Comparison of ENCODE assay signal across 22 cellular contexts in genomic region chr7:108033776-108034497, GRCh38. TPM values are rescaled to one million over a fixed set of nuclear protein-coding genes. Genes with fewer than 3 reads are reported as not detected.
DNase-seq lines count a peak whose midpoint lies in the region; ATAC-seq, FAIRE-seq and TF ChIP-seq lines count a peak whose summit lies in the region.
"Had no signal": no experiment of that assay in that cellular context is flagged by ENCODE, and none has a peak within 500 bp of the region (broad histone marks: within the 10 kb centered on the region; RNA-seq: fewer than 3 reads in every experiment).

No MANE protein-coding gene starts in this region.

- no peak overlapping the region for H3K4me3 ChIP-seq in HUES64 (ENCODE audit: low read length)
- peak overlapping the region in 1 of 4 experiments; percentile 2; a peak in 1 of 8 replicates for H3K4me3 ChIP-seq in H1 (ENCODE audit: extremely low read depth in 1 of 4, insufficient read depth in 2 of 4, low read depth in 3 of 4, low read length in 4 of 4)
- H3K4me3 ChIP-seq in mesendoderm (ENCODE audit: low read length), result no peak overlapping the region
- H3K4me3 ChIP-seq in mucosa of descending colon, result no peak overlapping the region

- H2BK15ac ChIP-seq in H1 (ENCODE audit: low read length) (no peak overlapping the region), mesendoderm (replicated peaks; ENCODE audit: low read depth) (no peak overlapping the region)

- H3K27ac ChIP-seq in HUES64 (ENCODE audit: low read depth, low read length) (peak overlapping the region; percentile 39; the same call in 1 of the 2 replicates), H1 (ENCODE audit: low read depth, low read length) (no peak overlapping the region), mesendoderm (ENCODE audit: low read depth, low read length) (no peak overlapping the region)

- no peak overlapping the region for H2BK20ac ChIP-seq in H1 (ENCODE audit: low read length)

- H3K23me2 ChIP-seq in H1 (ENCODE audit: low read depth, low read length), result no peaks in the 10 kb centered on the region

- H3K79me2 ChIP-seq in H1 (ENCODE audit: control insufficient read depth in 1 of 2, insufficient read depth in 2 of 2, low read length in 2 of 2) (no peaks in the 10 kb centered on the region), mesendoderm (ENCODE audit: control insufficient read depth, insufficient read depth, low read length) (no peaks in the 10 kb centered on the region)

- POLR2A ChIA-PET in H1 (lab: Charles Lee; ENCODE audit: partially characterized antibody), result interaction anchor here (1.4 to 1.5 kb wide), 2 partner anchors 16 to 31 kb away, joined by 3 to 6 read pairs; partner anchors contain the start of gene LAMB1

- no peaks in the 10 kb centered on the region for H3K36me3 ChIP-seq in HUES64 (ENCODE audit: insufficient read depth, low read length)
- no peaks in the 10 kb centered on the region for H3K36me3 ChIP-seq in H1 (ENCODE audit: control insufficient read depth in 2 of 4, insufficient read depth in 4 of 4, low read length in 3 of 4)
- no peaks in the 10 kb centered on the region for H3K36me3 ChIP-seq in mesendoderm (ENCODE audit: control insufficient read depth, insufficient read depth, low read length)
- no peaks in the 10 kb centered on the region for H3K36me3 ChIP-seq in mucosa of descending colon (ENCODE audit: low read depth)

- no peak overlapping the region for H3K4me2 ChIP-seq in H1 (ENCODE audit: insufficient read depth in 1 of 2, low read depth in 2 of 2, low read length in 2 of 2)
- no peak overlapping the region for H3K4me2 ChIP-seq in mesendoderm (ENCODE audit: low read length)
- H3K4me2 ChIP-seq: SK-N-SH had no signal

- WGBS in HUES64, result 82% methylated on average over 5 of the region's 5 CpGs
- 90% methylated on average over 5 of the region's 5 CpGs; no CpG with 5 or more reads in 1 of the 2 experiments for WGBS in H1 (ENCODE audit: extremely low coverage in 1 of 2, insufficient coverage in 1 of 2, insufficient read length in 1 of 2, insufficient replicate concordance in 2 of 2, low coverage in 1 of 2, low lambda C conversion rate in 2 of 2, missing lambda C conversion rate in 1 of 2), 2 experiments
- WGBS in mesendoderm (ENCODE audit: extremely low coverage, insufficient coverage, low lambda C conversion rate), result 100% methylated on average over 1 of the region's 5 CpGs

- no peak for TF ChIP-seq RAD21 in H1 (IDR thresholded peaks at IDR 0.05 in 1 of 2, conservative IDR thresholded peaks at IDR 0.05 in 1 of 2; ENCODE audit: low read depth in 2 of 2, low read length in 2 of 2)

- CTCF ChIA-PET in H1 (lab: Charles Lee; ENCODE audit: partially characterized antibody), result interaction anchor here (0.6 to 9.1 kb wide), 17 partner anchors 8 to 155 kb away, joined by 3 to 86 read pairs (median 3); no protein-coding TSS in a partner anchor

- H4K5ac ChIP-seq in H1 (ENCODE audit: insufficient read length, low read depth, low read length) (peak overlapping the region; percentile 48), mesendoderm (ENCODE audit: low read length) (no peak overlapping the region)

- H4K91ac ChIP-seq in H1 (replicated peaks; ENCODE audit: insufficient read length, low read length), result no peak overlapping the region

- H3K4ac ChIP-seq in H1 (replicated peaks; ENCODE audit: insufficient read length, low read depth, low read length), result no peak overlapping the region
- H3K4ac ChIP-seq in mesendoderm (ENCODE audit: low read depth, low read length), result no peak overlapping the region

- H2BK120ac ChIP-seq in H1 (replicated peaks; ENCODE audit: low read depth, low read length), result no peak overlapping the region
- no peak overlapping the region for H2BK120ac ChIP-seq in mesendoderm (ENCODE audit: low read depth, low read length)

- H2BK12ac ChIP-seq in H1 (ENCODE audit: low read depth, low read length), result no peak overlapping the region; the same call in 1 of the 2 replicates

- ATAC-seq in GM18873 (IDR thresholded peaks at IDR 0.05; ENCODE audit: low FRiP score, unreplicated experiment) (no peak), mucosa of descending colon (no peak)
- ATAC-seq: PC-3 had no signal

- no peak overlapping the region for H3K18ac ChIP-seq in H1 (ENCODE audit: extremely low read depth, low read length)
- H3K18ac ChIP-seq in mesendoderm (ENCODE audit: low read length), result no peak overlapping the region

- no peak overlapping the region for H3K56ac ChIP-seq in H1 (replicated peaks; ENCODE audit: insufficient read length, low read depth, low read length)
- H3K56ac ChIP-seq in mesendoderm (ENCODE audit: low read length), result no peak overlapping the region

- TF ChIP-seq POLR2A in H1 (IDR thresholded peaks at IDR 0.05; ENCODE audit: control extremely low read depth in 1 of 2, low read depth in 2 of 2, low read length in 2 of 2), result no peak

- H3K14ac ChIP-seq in H1 (ENCODE audit: insufficient read length), result no peak overlapping the region

- intact Hi-C loops in mucosa of descending colon (cut with DNase I, micrococcal nuclease), result no loop called here

- H2AK5ac ChIP-seq in H1 (ENCODE audit: low read depth, low read length) (no peak overlapping the region), mesendoderm (ENCODE audit: low read length) (no peak overlapping the region)

- H3K9ac ChIP-seq in HUES64 (ENCODE audit: low read depth, low read length), result no peak overlapping the region
- no peak overlapping the region for H3K9ac ChIP-seq in H1 (replicated peaks in 1 of 4; ENCODE audit: extremely low read depth in 1 of 4, low read depth in 3 of 4, low read length in 3 of 4)
- H3K9ac ChIP-seq in mesendoderm (ENCODE audit: low read length), result no peak overlapping the region
- H3K9ac ChIP-seq: SK-N-SH had no signal

- TF ChIP-seq EP300 in H1 (IDR thresholded peaks at IDR 0.05; ENCODE audit: borderline replicate concordance in 1 of 2, low read depth in 2 of 2, low read length in 2 of 2), result no peak

- H3K4me1 ChIP-seq in HUES64 (ENCODE audit: insufficient read depth, low read length) (peaks cover 21% of the 10 kb centered on the region), H1 (replicated peaks in 1 of 4; ENCODE audit: control insufficient read depth in 3 of 4, insufficient read depth in 4 of 4, low read length in 3 of 4) (peaks cover 0 to 6% (median 2%) of the 10 kb centered on the region in 4 experiments; a peak in 3 of 7 replicates), mesendoderm (ENCODE audit: control insufficient read depth, low read depth, low read length) (peaks cover 3% of the 10 kb centered on the region), mucosa of descending colon (ENCODE audit: low read depth) (no peaks in the 10 kb centered on the region)

- H2AFZ ChIP-seq in H1 (ENCODE audit: low read length), result no peak overlapping the region

- no peak for TF ChIP-seq CTCF in H1 (IDR thresholded peaks at IDR 0.05; ENCODE audit: control extremely low read depth in 1 of 3, insufficient read depth in 1 of 3, low read depth in 1 of 3, low read length in 3 of 3)
- no peak for TF ChIP-seq CTCF in mucosa of descending colon (IDR thresholded peaks at IDR 0.05)

- no peak overlapping the region for H2BK5ac ChIP-seq in H1 (ENCODE audit: low read depth, low read length)
- no peak overlapping the region for H2BK5ac ChIP-seq in mesendoderm (ENCODE audit: low read length)

- FAIRE-seq in H1 (lab: Jason Lieb, UNC), result no peak

- no peak overlapping the region for H4K8ac ChIP-seq in H1 (ENCODE audit: extremely low read depth, insufficient read depth, low read length)
- H4K8ac ChIP-seq in mesendoderm (ENCODE audit: low read depth, low read length), result no peak overlapping the region

- DNase-seq in H1 (ENCODE audit: low read depth in 1 of 2, low spot score in 2 of 2) (no peak), mesendoderm (peak; percentile 25), mucosa of descending colon (no peak), EL (no peak)
- no peak for DNase-seq in stimulated activated CD4-positive, alpha-beta T cell treated with anti-CD3 and anti-CD28 coated beads, Interleukin-4, amount 100 ng/mL, for 24 hours
- DNase-seq: C1 segment of cervical spinal cord; CD4-positive, alpha-beta memory T cell; COR-L47; DMS79; HCEC 1CT; MV-4-11; NCI-H1105; NCI-H1436 treated with DMSO at 0.1 percent for 48 hours; NCI-H2029; NCI-H446 treated with DMSO at 0.1 percent for 48 hours; NCI-H526; NK-92 treated with Interleukin-12 subunit alpha and Interleukin-12 subunit beta, amount 100 ng/mL, for 24 hours; PC-3; SK-N-SH; SW 1271 had no signal

- H3K27me3 ChIP-seq in HUES64 (ENCODE audit: insufficient read depth, low read length) (no peaks in the 10 kb centered on the region), H1 (replicated peaks in 1 of 4; ENCODE audit: control insufficient read depth in 3 of 4, extremely low read depth in 1 of 4, insufficient read depth in 3 of 4, low read length in 3 of 4) (no peaks in the 10 kb centered on the region), mesendoderm (ENCODE audit: insufficient read depth, low read length, poor library complexity) (no peaks in the 10 kb centered on the region)

- no peaks in the 10 kb centered on the region for H4K20me1 ChIP-seq in H1 (replicated peaks in 1 of 2; ENCODE audit: control insufficient read depth in 1 of 2, insufficient read depth in 2 of 2, low read length in 2 of 2)

- H3K23ac ChIP-seq in H1 (ENCODE audit: insufficient read length) (no peak overlapping the region), mesendoderm (ENCODE audit: low read length) (no peak overlapping the region)

- H3K9me3 ChIP-seq in HUES64 (ENCODE audit: insufficient read depth, low read depth, low read length) (no peaks in the 10 kb centered on the region), H1 (ENCODE audit: insufficient read depth in 2 of 2, low read depth in 1 of 2, low read length in 1 of 2) (no peaks in the 10 kb centered on the region), mucosa of descending colon (no peaks in the 10 kb centered on the region)
- H3K9me3 ChIP-seq: SK-N-SH had no signal

- no peaks in the 10 kb centered on the region for H3K79me1 ChIP-seq in H1 (ENCODE audit: low read depth, low read length)
- no peaks in the 10 kb centered on the region for H3K79me1 ChIP-seq in mesendoderm (ENCODE audit: low read length)

TF ChIP-seq in H1, 55 proteins besides CTCF, POLR2A, EP300 and RAD21 (continues in another document):
- TF ChIP-seq TEAD4 (IDR thresholded peaks at IDR 0.05; ENCODE audit: low read depth, low read length) (no peak), EGR1 (IDR thresholded peaks at IDR 0.05; ENCODE audit: borderline replicate concordance, low read depth, low read length) (no peak)

RNA-seq across cellular contexts. Expression of gene LAMB1, which starts 31.0 kb away (rescaled TPM):
- polyA plus RNA-seq in HUES64 (2013, experiment 1 of 2), result 56.2 TPM
- polyA plus RNA-seq in HUES64 (2013, experiment 2 of 2), result 61.1 TPM
- total RNA-seq in H1 (2021; fragmentation: NEBNext Ultra II Directional; extraction: Animal tissue kit (Norgen Biotek cat#: 25700)), result 37.2 and 38.5 TPM in 2 replicates
- polyA plus RNA-seq in H1 (2011; rRNA removed), result 31.9 and 61.6 TPM in 2 replicates
- 42.0 TPM for polyA plus RNA-seq in H1 (2011; cell fraction: cytosol; rRNA removed)
- 128 TPM for polyA plus RNA-seq in H1 (2011; cell fraction: nucleus; rRNA removed)
- 33.3 to 48.6 TPM (median 43.2 TPM) in 4 replicates for polyA plus RNA-seq in H1 (2012, experiment 1 of 2)
- 2.2 TPM for polyA plus RNA-seq in H1 (2012, experiment 2 of 2)
- 53.3 TPM for polyA plus RNA-seq in H1 (2013, experiment 1 of 2)
- 41.9 TPM for polyA plus RNA-seq in H1 (2013, experiment 2 of 2)
- 79.9 and 90.4 TPM in 2 replicates for polyA minus RNA-seq in H1 (2011; rRNA and poly(A)+ RNA removed)
- polyA minus RNA-seq in H1 (2011; cell fraction: cytosol; rRNA and poly(A)+ RNA removed), result 35.5 TPM
- 58.9 TPM for polyA minus RNA-seq in H1 (2011; cell fraction: nucleus; rRNA and poly(A)+ RNA removed)
- polyA plus RNA-seq in mesendoderm (2013, experiment 1 of 2), result 60.6 TPM
- 59.6 TPM for polyA plus RNA-seq in mesendoderm (2013, experiment 2 of 2)
- total RNA-seq in mucosa of descending colon, result 100 to 1,000 TPM in 2 of 3 donors, 10 to 100 TPM in 1; 82.0 to 165 (median 148) TPM
- total RNA-seq: CD4-positive, alpha-beta memory T cell had no signal
